Comparison of ENCODE assay signal across 8 cellular contexts in genomic region chr6:15893556-15894253, GRCh38.
DNase-seq lines count a peak whose midpoint lies in the region; TF ChIP-seq lines count a peak whose summit lies in the region.

No MANE protein-coding gene starts in this region.

- TF ChIP-seq CTCF in GM12872 (IDR thresholded peaks at IDR 0.05; ENCODE audit: insufficient read depth, low read depth, low read length) (peak; percentile 60; the same call in 2 of the 3 replicates), chondrocyte (IDR thresholded peaks at IDR 0.05) (peak; percentile 72), neural progenitor cell (IDR thresholded peaks at IDR 0.05) (peak; percentile 63), tibial nerve (IDR thresholded peaks at IDR 0.05) (peak in 1 of 5 experiments; percentile 20)

- 66 to 70% methylated on average over 5 of the region's 5 CpGs for WGBS in tibial nerve, 2 donors

- no peak overlapping the region for H2AFZ ChIP-seq in neural progenitor cell (replicated peaks)

- TF ChIP-seq EP300 in tibial nerve (IDR thresholded peaks at IDR 0.05): no peak

- H3K27me3 ChIP-seq in neural progenitor cell: no peaks in the 10 kb centered on the region
- no peaks in the 10 kb centered on the region for H3K27me3 ChIP-seq in tibial nerve

- no peak overlapping the region for H3K27ac Mint-ChIP-seq in chondrocyte (ENCODE audit: unreplicated experiment)
- H3K27ac Mint-ChIP-seq in neural progenitor cell: no peak overlapping the region

- H3K36me3 ChIP-seq in neural progenitor cell (no peaks in the 10 kb centered on the region), tibial nerve (no peaks in the 10 kb centered on the region)

- no peak overlapping the region for H3K9ac ChIP-seq in neural progenitor cell

- H3K9me3 Mint-ChIP-seq in chondrocyte (ENCODE audit: low read depth): peaks cover 3% of the 10 kb centered on the region
- peaks cover 2% of the 10 kb centered on the region for H3K9me3 Mint-ChIP-seq in neural progenitor cell

- H3K4me3 Mint-ChIP-seq in chondrocyte (ENCODE audit: unreplicated experiment) (no peak overlapping the region), neural progenitor cell (no peak overlapping the region)

- H4K20me1 ChIP-seq in neural progenitor cell (ENCODE audit: low read depth): no peaks in the 10 kb centered on the region

- H3K4me1 ChIP-seq in neural progenitor cell (peaks cover 5% of the 10 kb centered on the region), tibial nerve (peaks cover 0 to 17% (median 0%) of the 10 kb centered on the region in 4 donors)

- H3K4me1 Mint-ChIP-seq in chondrocyte (ENCODE audit: low read depth) (peaks cover 14% of the 10 kb centered on the region), neural progenitor cell (no peaks in the 10 kb centered on the region)

- H3K27me3 Mint-ChIP-seq in chondrocyte (ENCODE audit: low read depth) (no peaks in the 10 kb centered on the region), neural progenitor cell (ENCODE audit: insufficient read depth, low read depth) (no peaks in the 10 kb centered on the region)

- H3K27ac ChIP-seq in neural progenitor cell (no peak overlapping the region), tibial nerve (no peak overlapping the region)

- no peak overlapping the region for H3K4me2 ChIP-seq in neural progenitor cell

- TF ChIP-seq POLR2A in tibial nerve (IDR thresholded peaks at IDR 0.05): no peak

- H3K79me2 ChIP-seq in neural progenitor cell (ENCODE audit: low read depth): no peaks in the 10 kb centered on the region

- DNase-seq in NCI-H1694 treated with DMSO at 0.1 percent for 48 hours (lab: John Stamatoyannopoulos, UW) (peak; percentile 36), chondrocyte (ENCODE audit: low spot score) (no peak), neural progenitor cell (ENCODE audit: low spot score) (peak; percentile 38), HPDE6-E6E7 (ENCODE audit: extremely low spot score) (no peak), HuH-7.5 (ENCODE audit: low spot score) (no peak), tibial nerve (ENCODE audit: low spot score in 2 of 2) (no peak)
- DNase-seq in activated CD4-positive, alpha-beta T cell treated with anti-CD3 and anti-CD28 coated beads, Interleukin-2, amount 50 U/mL, for 48 hours: no peak

- no peaks in the 10 kb centered on the region for H3F3A ChIP-seq in neural progenitor cell (ENCODE audit: low read depth)

- H3K36me3 Mint-ChIP-seq in chondrocyte (ENCODE audit: low read depth): no peaks in the 10 kb centered on the region
- no peaks in the 10 kb centered on the region for H3K36me3 Mint-ChIP-seq in neural progenitor cell

- H3K4me3 ChIP-seq in neural progenitor cell (no peak overlapping the region), tibial nerve (no peak overlapping the region)

- H3K9me3 ChIP-seq in neural progenitor cell (ENCODE audit: low read depth) (no peaks in the 10 kb centered on the region), tibial nerve (peaks cover 0 to 4% (median 0%) of the 10 kb centered on the region in 4 donors)

Comparison
In these comparisons a context has a peak if more than half of its experiments do, and no peak if none do; other contexts are left out.
1. DNase-seq: peak in NCI-H1694 treated with DMSO at 0.1 percent for 48 hours (single experiment) and neural progenitor cell (single experiment); none in chondrocyte (single experiment), HPDE6-E6E7 (single experiment), HuH-7.5 (single experiment), activated CD4-positive, alpha-beta T cell treated with anti-CD3 and anti-CD28 coated beads, Interleukin-2, amount 50 U/mL, for 48 hours (0 of 2) and tibial nerve (0 of 2).